In genomic region chr11:125874556-125875124, GRCh38 we compare ENCODE assay signal across 8 cellular contexts. TPM values are rescaled to one million over a fixed set of nuclear protein-coding genes. Genes with fewer than 3 reads are reported as not detected.
A peak's percentile ranks its signal among the peaks of the same experiment; 100 is the strongest.
DNase-seq lines count a peak whose midpoint lies in the region; ATAC-seq and TF ChIP-seq lines count a peak whose summit lies in the region.

No MANE protein-coding gene starts in this region.

- H3K4me3 ChIP-seq in SJCRH30: peak overlapping the region; percentile 52
- H3K4me3 ChIP-seq in iPS-18a (ENCODE audit: low read length): peak overlapping the region; percentile 52

- H3K4me1 ChIP-seq in SJCRH30 (no peaks in the 10 kb centered on the region), iPS-18a (ENCODE audit: control insufficient read depth, low read depth, low read length) (no peaks in the 10 kb centered on the region)

- H3K9me3 ChIP-seq in SJCRH30 (replicated peaks): no peaks in the 10 kb centered on the region
- no peaks in the 10 kb centered on the region for H3K9me3 ChIP-seq in iPS-18a (ENCODE audit: control insufficient read depth, low read depth, low read length)

- H3K27ac Mint-ChIP-seq in brain: peak overlapping the region in 2 of 5 experiments; percentile 0 to 46

- H3K9ac ChIP-seq in iPS-18a (ENCODE audit: low read length): no peak overlapping the region

- H3K27me3 Mint-ChIP-seq in brain: peaks cover 16% of the 10 kb centered on the region

- peak; percentile 82 to 88 for TF ChIP-seq CTCF in brain (conservative IDR thresholded peaks at IDR 0.05)

- H3K36me3 ChIP-seq in SJCRH30 (no peaks in the 10 kb centered on the region), iPS-18a (ENCODE audit: control insufficient read depth, low read depth, low read length) (no peaks in the 10 kb centered on the region)

- DNase-seq in ELF-1 (ENCODE audit: low read depth, low spot score) (peak; percentile 68), M059J (ENCODE audit: low read depth) (peak; percentile 79), SJCRH30 (peak; percentile 69 to 89), smooth muscle cell of the brain vasculature (ENCODE audit: low read depth, low spot score) (peak; percentile 24)
- no peak for DNase-seq in effector CD8-positive, alpha-beta T cell (lab: John Stamatoyannopoulos, UW)

- peak; percentile 86 for ATAC-seq in GM21717 (IDR thresholded peaks at IDR 0.05; ENCODE audit: unreplicated experiment)

- H3K27ac ChIP-seq in SJCRH30 (no peak overlapping the region), iPS-18a (ENCODE audit: low read length) (no peak overlapping the region)

- no peaks in the 10 kb centered on the region for H3K36me3 Mint-ChIP-seq in brain

- no peak overlapping the region for H3K4me3 Mint-ChIP-seq in brain

- H3K27me3 ChIP-seq in SJCRH30 (no peaks in the 10 kb centered on the region), iPS-18a (ENCODE audit: control insufficient read depth, insufficient read depth, low read length) (no peaks in the 10 kb centered on the region)

- H3K9me3 Mint-ChIP-seq in brain: no peaks in the 10 kb centered on the region

- peaks cover 7% of the 10 kb centered on the region for H3K4me1 Mint-ChIP-seq in brain

RNA-seq across cellular contexts. Expression of gene HYLS1, which starts 12.8 kb away (rescaled TPM):
- 7.1 and 7.7 TPM in 2 replicates for total RNA-seq in M059J (2014; rRNA removed; shearing (Covaris generic))
- 2.0 and 2.2 TPM in 2 replicates for total RNA-seq in SJCRH30 (2014; rRNA removed; shearing (Covaris generic))
- polyA plus RNA-seq in brain (ENCODE audit: insufficient read depth, low read depth, low replicate concordance): 15.3 TPM

RNA-seq across cellular contexts. Expression of gene PUS3, which starts 28.4 kb away (rescaled TPM):
- total RNA-seq in M059J (2014; rRNA removed; shearing (Covaris generic)): 18.6 and 30.0 TPM in 2 replicates
- 10.1 and 10.3 TPM in 2 replicates for total RNA-seq in SJCRH30 (2014; rRNA removed; shearing (Covaris generic))
- polyA plus RNA-seq in brain (ENCODE audit: insufficient read depth, low read depth, low replicate concordance): 11.7 TPM

RNA-seq across cellular contexts. Expression of gene DDX25, which starts 29.7 kb away (rescaled TPM):
- total RNA-seq in M059J (2014; rRNA removed; shearing (Covaris generic)): not detected in 2 replicates
- 0.18 TPM in 1 of 2 replicates, not detected in the other for total RNA-seq in SJCRH30 (2014; rRNA removed; shearing (Covaris generic))
- 17.7 TPM for polyA plus RNA-seq in brain (ENCODE audit: insufficient read depth, low read depth, low replicate concordance)

RNA-seq across cellular contexts. Expression of gene PATE4, which starts 41.5 kb away (rescaled TPM):
- not detected in 2 replicates for total RNA-seq in M059J (2014; rRNA removed; shearing (Covaris generic))
- total RNA-seq in SJCRH30 (2014; rRNA removed; shearing (Covaris generic)): not detected in 2 replicates
- not detected for polyA plus RNA-seq in brain (ENCODE audit: insufficient read depth, low read depth, low replicate concordance)
